ENCODE assay signal across 1 cellular context in genomic region chr2:172710584-172711024, GRCh38.
A peak's percentile ranks its signal among the peaks of the same experiment; 100 is the strongest.
TF ChIP-seq lines count a peak whose summit lies in the region.

No MANE protein-coding gene starts in this region.

TF ChIP-seq in HEK293, 187 proteins besides CTCF, POLR2A, EP300 and RAD21 (continued from another document and continues in another):
- TF ChIP-seq ZBTB49 (tag by site-specific recombination; IDR thresholded peaks at IDR 0.05; ENCODE audit: low read depth) (no peak), ZNF146 (tag by site-specific recombination; IDR thresholded peaks at IDR 0.05) (no peak), ZNF24 (tag by site-specific recombination; IDR thresholded peaks at IDR 0.05) (peak; percentile 90), ZNF544 (tag by site-specific recombination; IDR thresholded peaks at IDR 0.05) (no peak), ZNF558 (tag by site-specific recombination; IDR thresholded peaks at IDR 0.05) (no peak), ZNF26 (tag by site-specific recombination; IDR thresholded peaks at IDR 0.05) (no peak), ZNF18 (tag by site-specific recombination; IDR thresholded peaks at IDR 0.05) (no peak), ZNF623 (tag by site-specific recombination; IDR thresholded peaks at IDR 0.05) (no peak), ZNF335 (tag by site-specific recombination; conservative IDR thresholded peaks at IDR 0.05) (0 out of 2 replicates have a peak, but pooled peaks have one; percentile 15), ZNF202 (tag by site-specific recombination; IDR thresholded peaks at IDR 0.05; ENCODE audit: borderline replicate concordance) (no peak), WT1 (tag by site-specific recombination; IDR thresholded peaks at IDR 0.05) (no peak), ZNF529 (tag by site-specific recombination; IDR thresholded peaks at IDR 0.05; ENCODE audit: insufficient replicate concordance) (no peak), ZNF76 (tag by site-specific recombination; IDR thresholded peaks at IDR 0.05; ENCODE audit: borderline replicate concordance, low read depth) (no peak), ZNF664 (tag by site-specific recombination; IDR thresholded peaks at IDR 0.05) (no peak), KLF17 (tag by site-specific recombination; IDR thresholded peaks at IDR 0.05) (peak; percentile 69; the same call in 1 of the 2 replicates), ZNF157 (tag by site-specific recombination; IDR thresholded peaks at IDR 0.05) (no peak), ZBTB6 (tag by site-specific recombination; IDR thresholded peaks at IDR 0.05) (no peak), ZNF571 (tag by site-specific recombination; IDR thresholded peaks at IDR 0.05) (no peak), ZNF239 (tag by site-specific recombination; IDR thresholded peaks at IDR 0.05) (no peak), ZBTB1 (tag by site-specific recombination; IDR thresholded peaks at IDR 0.05) (no peak), ZFP69B (tag by site-specific recombination; IDR thresholded peaks at IDR 0.05) (0 out of 2 replicates have a peak, but pooled peaks have one; percentile 31), ZNF302 (tag by site-specific recombination; IDR thresholded peaks at IDR 0.05; ENCODE audit: low read depth) (no peak), ZNF138 (tag by site-specific recombination; IDR thresholded peaks at IDR 0.05; ENCODE audit: borderline replicate concordance) (no peak), ZNF248 (tag by site-specific recombination; IDR thresholded peaks at IDR 0.05) (no peak), ZNF514 (tag by site-specific recombination; IDR thresholded peaks at IDR 0.05) (no peak), ZNF843 (tag by site-specific recombination; IDR thresholded peaks at IDR 0.05) (0 out of 2 replicates have a peak, but pooled peaks have one; percentile 60), ZNF404 (tag by site-specific recombination; IDR thresholded peaks at IDR 0.05) (no peak), OSR2 (tag by site-specific recombination; IDR thresholded peaks at IDR 0.05) (0 out of 2 replicates have a peak, but pooled peaks have one; percentile 25), SP3 (tag by site-specific recombination; IDR thresholded peaks at IDR 0.05) (no peak), ZNF175 (tag by site-specific recombination; IDR thresholded peaks at IDR 0.05) (no peak), REPIN1 (tag by site-specific recombination; IDR thresholded peaks at IDR 0.05; ENCODE audit: low read depth) (no peak), PRDM10 (tag by site-specific recombination; IDR thresholded peaks at IDR 0.05) (peak; percentile 60), FEZF1 (tag by site-specific recombination; IDR thresholded peaks at IDR 0.05) (peak; percentile 79), ZBTB17 (tag by site-specific recombination; IDR thresholded peaks at IDR 0.05) (peak; percentile 86), KLF1 (tag by site-specific recombination; IDR thresholded peaks at IDR 0.05) (no peak), ZNF670 (tag by site-specific recombination; IDR thresholded peaks at IDR 0.05; ENCODE audit: low read depth) (no peak), ZNF324 (tag by site-specific recombination; IDR thresholded peaks at IDR 0.05) (no peak), ZNF311 (tag by site-specific recombination; IDR thresholded peaks at IDR 0.05; ENCODE audit: borderline replicate concordance) (no peak), ZNF211 (tag by site-specific recombination; IDR thresholded peaks at IDR 0.05; ENCODE audit: low read depth) (no peak), PATZ1 (tag by site-specific recombination; IDR thresholded peaks at IDR 0.05) (no peak), INSM2 (tag by site-specific recombination; IDR thresholded peaks at IDR 0.05) (peak; percentile 98), ZNF791 (tag by site-specific recombination; IDR thresholded peaks at IDR 0.05) (no peak), ZNF837 (tag by site-specific recombination; IDR thresholded peaks at IDR 0.05) (no peak), ZNF510 (tag by site-specific recombination; IDR thresholded peaks at IDR 0.05; ENCODE audit: insufficient replicate concordance) (no peak), ZNF266 (tag by site-specific recombination; IDR thresholded peaks at IDR 0.05; ENCODE audit: low read depth) (no peak), ZBTB26 (tag by site-specific recombination; optimal IDR thresholded peaks at IDR 0.05) (no peak)
